31 cellular contexts compared by ENCODE assay signal in genomic region chr2:200022511-200022910, GRCh38.
"Had no signal": no experiment of that assay in that cellular context is flagged by ENCODE, and none has a peak within 500 bp of the region (broad histone marks: within the 10 kb centered on the region; RNA-seq: fewer than 3 reads in every experiment).

No MANE protein-coding gene starts in this region.

- H3K36me3 ChIP-seq: MG63, Peyer's patch, SJSA1 had no signal

- H3K4me3 ChIP-seq: MG63, Peyer's patch, SJSA1 had no signal

- ATAC-seq: PC-3 had no signal

- H3K27ac ChIP-seq: Peyer's patch, SJSA1 had no signal

- DNase-seq: Kasumi-1, MG63, MV-4-11, NCI-H1092, NCI-H1105, NCI-H1417 treated with DMSO at 0.1 percent for 48 hours, NCI-H1436 treated with DMSO at 0.1 percent for 48 hours, NCI-H187, NCI-H1930, NCI-H2029 treated with DMSO at 0.1 percent for 48 hours, NCI-H2081 treated with DMSO at 0.1 percent for 48 hours, NCI-H2107, NCI-H2171, NCI-H226, NCI-H446 treated with DMSO at 0.1 percent for 48 hours, NCI-H510A, NCI-H524, NCI-H526, NCI-H69, NCI-H748 treated with DMSO at 0.1 percent for 48 hours, NCI-H82, OCI-M1, PC-3, Peyer's patch, Right ventricle myocardium superior, RPMI8226, SHP77 treated with DMSO at 0.1 percent for 48 hours, SK-N-SH, SW 1271, T-helper 1 cell had no signal

- H3K4me1 ChIP-seq: Peyer's patch, SJSA1 had no signal

- H3K9me3 ChIP-seq: MG63, Peyer's patch, SJSA1, SK-N-SH had no signal

- H3K4me2 ChIP-seq: SK-N-SH had no signal

- H3K27me3 ChIP-seq: MG63, Peyer's patch, SJSA1 had no signal

- H3K9ac ChIP-seq: SK-N-SH had no signal
